In genomic region chr14:94307410-94307992, GRCh38 we compare ENCODE assay signal across 12 cellular contexts. TPM values are rescaled to one million over a fixed set of nuclear protein-coding genes. Genes with fewer than 3 reads are reported as not detected.
DNase-seq lines count a peak whose midpoint lies in the region; ATAC-seq and TF ChIP-seq lines count a peak whose summit lies in the region.
"Had no signal": no experiment of that assay in that cellular context is flagged by ENCODE, and none has a peak within 500 bp of the region (broad histone marks: within the 10 kb centered on the region; RNA-seq: fewer than 3 reads in every experiment).

No MANE protein-coding gene starts in this region.

- peak; percentile 72 for ATAC-seq in left lobe of liver
- ATAC-seq in GM19351 (IDR thresholded peaks at IDR 0.05; ENCODE audit: unreplicated experiment) = no peak
- no peak for ATAC-seq in HG02938 (IDR thresholded peaks at IDR 0.05; ENCODE audit: unreplicated experiment)
- ATAC-seq: gastroesophageal sphincter had no signal

- in situ Hi-C loops in astrocyte of the spinal cord (cut with HindIII; ENCODE audit: low sequenced_read_pairs) = no loop called here

- DNase-seq in EL (peak; percentile 13), LNCaP clone FGC (ENCODE audit: low read depth) (peak; percentile 1), astrocyte of the spinal cord (ENCODE audit: low read depth, low spot score) (no peak), left lobe of liver (ENCODE audit: low spot score) (no peak), GM03348 (ENCODE audit: low spot score) (no peak)
- no peak for DNase-seq in activated CD4-positive, alpha-beta T cell treated with anti-CD3 and anti-CD28 coated beads for 1 hour
- DNase-seq: NCI-H1436 had no signal

- TF ChIP-seq CTCF in LNCaP clone FGC (IDR thresholded peaks at IDR 0.05; ENCODE audit: control insufficient read depth, extremely low read depth, insufficient read depth) = peak; percentile 66
- TF ChIP-seq CTCF in astrocyte of the spinal cord (IDR thresholded peaks at IDR 0.05; ENCODE audit: low read depth, low read length) = peak; percentile 20

- H3K4me3 ChIP-seq in LNCaP clone FGC (ENCODE audit: low read depth, low read length) (no peak overlapping the region), astrocyte of the spinal cord (ENCODE audit: low read depth, low read length) (no peak overlapping the region)
- H3K4me3 ChIP-seq: gastroesophageal sphincter, SK-N-MC had no signal

RNA-seq across cellular contexts. Expression of gene SERPINA10, which starts 14.4 kb away (rescaled TPM):
- 200 TPM for total RNA-seq in left lobe of liver
- total RNA-seq: astrocyte, gastroesophageal sphincter had no signal

RNA-seq across cellular contexts. Expression of gene SERPINA6, which starts 15.6 kb away (rescaled TPM):
- total RNA-seq in left lobe of liver = 155 TPM
- total RNA-seq: astrocyte, gastroesophageal sphincter had no signal

RNA-seq across cellular contexts. Expression of gene SERPINA2, which starts 59.0 kb away (rescaled TPM):
- total RNA-seq in left lobe of liver = not detected
- total RNA-seq: astrocyte, gastroesophageal sphincter had no signal

Comparison
In these comparisons a context has a peak if more than half of its experiments do, and no peak if none do; other contexts are left out.
1. DNase-seq: peak in EL (single experiment) and LNCaP clone FGC (single experiment); none in astrocyte of the spinal cord (single experiment), left lobe of liver (single experiment), GM03348 (single experiment) and activated CD4-positive, alpha-beta T cell treated with anti-CD3 and anti-CD28 coated beads for 1 hour (single experiment).